ENCODE assay signal across 29 cellular contexts in genomic region chr6:154406301-154406700, GRCh38. TPM values are rescaled to one million over a fixed set of nuclear protein-coding genes. Genes with fewer than 3 reads are reported as not detected.
"Had no signal": no experiment of that assay in that cellular context is flagged by ENCODE, and none has a peak within 500 bp of the region (broad histone marks: within the 10 kb centered on the region; RNA-seq: fewer than 3 reads in every experiment).

No MANE protein-coding gene starts in this region.

- H3K27me3 ChIP-seq: cardiac muscle cell, Peyer's patch, SJSA1 had no signal

- ATAC-seq: activated CD8-positive, alpha-beta T cell treated with anti-CD3 and anti-CD28 coated beads for 36 hours; activated T-cell treated with anti-CD3 and anti-CD28 coated beads, Interleukin-2, amount 50 U/mL, for 72 hours; activated T-helper 17 cell treated with anti-CD3 and anti-CD28 coated beads, Interleukin-2, amount 50 U/mL, for 72 hours; PC-3 had no signal

- H3K4me3 ChIP-seq: cardiac muscle cell, Peyer's patch, SJSA1 had no signal

- H3K9me3 ChIP-seq: Peyer's patch, SJSA1, SK-N-SH had no signal

- H3K9ac ChIP-seq: SK-N-SH had no signal

- H3K27ac ChIP-seq: cardiac muscle cell, Peyer's patch had no signal

- H3K4me2 ChIP-seq: SK-N-SH had no signal

- DNase-seq: activated CD4-positive, alpha-beta T cell treated with anti-CD3 and anti-CD28 coated beads, Interleukin-2, amount 10 ng/mL, durations not matched to agents 24 days and 14 days; activated CD4-positive, alpha-beta T cell treated with anti-CD3 and anti-CD28 coated beads, Interleukin-2, amount 50 U/mL, for 4 hours; activated CD8-positive, alpha-beta T cell treated with anti-CD3 and anti-CD28 coated beads for 36 hours; activated effector memory CD4-positive, alpha-beta T cell treated with anti-CD3 and anti-CD28 coated beads, Interleukin-2, amount 50 U/mL, for 16 hours; activated naive CD4-positive, alpha-beta T cell; activated naive CD4-positive, alpha-beta T cell treated with anti-CD3 and anti-CD28 coated beads, Interleukin-2, amount 50 U/mL, for 16 hours; activated naive CD8-positive, alpha-beta T cell treated with anti-CD3 and anti-CD28 coated beads for 36 hours; activated T-cell treated with anti-CD3 and anti-CD28 coated beads, Interleukin-2, amount 50 U/mL, for 1 hour; activated T-cell treated with anti-CD3 and anti-CD28 coated beads, Interleukin-2, amount 50 U/mL, for 72 hours; amniotic stem cell; aorta; Karpas-422; KBM-7; NCI-H1048; NCI-H1105 treated with DMSO at 0.1 percent for 48 hours; NCI-H1436; NCI-H1694; NCI-H1930; NCI-H2081 treated with DMSO at 0.1 percent for 48 hours; NCI-H345; NCI-H524 treated with DMSO at 0.1 percent for 48 hours; PC-3; Peyer's patch; RPMI8226; SHP77 treated with DMSO at 0.1 percent for 48 hours; SK-N-SH had no signal

- H3K4me1 ChIP-seq: Peyer's patch had no signal

RNA-seq across cellular contexts. Expression of gene IPCEF1, which starts 49.7 kb away (rescaled TPM):
- polyA plus RNA-seq: cardiac muscle cell, SK-N-SH had no signal
